ENCODE assay signal across 8 cellular contexts in genomic region chr5:95861858-95862561, GRCh38. TPM values are rescaled to one million over a fixed set of nuclear protein-coding genes. Genes with fewer than 3 reads are reported as not detected.
DNase-seq lines count a peak whose midpoint lies in the region; ATAC-seq, FAIRE-seq and TF ChIP-seq lines count a peak whose summit lies in the region.

No MANE protein-coding gene starts in this region.

- peaks cover 6% of the 10 kb centered on the region for H3F3A ChIP-seq in neural progenitor cell (ENCODE audit: low read depth)

- H3K4me2 ChIP-seq in osteoblast (ENCODE audit: insufficient read depth, low read length), result peak overlapping the region; percentile 71
- H3K4me2 ChIP-seq in neural progenitor cell, result no peak overlapping the region

- no peak overlapping the region for H3K27ac Mint-ChIP-seq in neural progenitor cell

- H3K27ac ChIP-seq in brain microvascular endothelial cell, result peak overlapping the region; percentile 99
- peak overlapping the region; percentile 100 for H3K27ac ChIP-seq in osteoblast (ENCODE audit: low read depth, low read length)
- H3K27ac ChIP-seq in neural progenitor cell, result no peak overlapping the region

- H3K4me3 Mint-ChIP-seq in neural progenitor cell, result no peak overlapping the region

- peaks cover 13% of the 10 kb centered on the region for H3K27me3 Mint-ChIP-seq in neural progenitor cell (ENCODE audit: insufficient read depth, low read depth)

- in situ Hi-C loops in brain microvascular endothelial cell (cut with HindIII; ENCODE audit: low pct_ligation_motif_present, low sequenced_read_pairs), result no loop called here

- TF ChIP-seq POLR2A in H54 (IDR thresholded peaks at IDR 0.05; ENCODE audit: low read depth, low read length), result no peak

- H4K20me1 ChIP-seq in osteoblast (ENCODE audit: insufficient read depth, low read length), result no peaks in the 10 kb centered on the region
- H4K20me1 ChIP-seq in neural progenitor cell (ENCODE audit: low read depth), result no peaks in the 10 kb centered on the region

- peaks cover 68% of the 10 kb centered on the region for H3K4me1 Mint-ChIP-seq in neural progenitor cell

- peak overlapping the region; percentile 8 for H2AFZ ChIP-seq in osteoblast (ENCODE audit: low read length)
- H2AFZ ChIP-seq in neural progenitor cell (replicated peaks), result no peak overlapping the region

- H3K27me3 ChIP-seq in brain microvascular endothelial cell (replicated peaks) (no peaks in the 10 kb centered on the region), osteoblast (ENCODE audit: insufficient read depth, low read length) (no peaks in the 10 kb centered on the region), neural progenitor cell (no peaks in the 10 kb centered on the region)

- H3K36me3 Mint-ChIP-seq in neural progenitor cell, result no peaks in the 10 kb centered on the region

- peaks cover 2% of the 10 kb centered on the region for H3K9me3 Mint-ChIP-seq in neural progenitor cell

- H3K4me1 ChIP-seq in osteoblast (ENCODE audit: insufficient read depth, low read length) (peaks cover 86% of the 10 kb centered on the region), neural progenitor cell (peaks cover 27% of the 10 kb centered on the region)

- DNase-seq in AG20443 (ENCODE audit: low spot score) (peak; percentile 45), NCI-H226 (peak; percentile 76), brain microvascular endothelial cell (peak; percentile 67), osteoblast (ENCODE audit: insufficient read length, low spot score, missing footprints) (peak; percentile 42), H54 (ENCODE audit: insufficient read length, low spot score) (no peak), left lobe of liver (ENCODE audit: low spot score) (no peak), frontal cortex (ENCODE audit: low spot score in 2 of 2) (no peak), neural progenitor cell (ENCODE audit: low spot score) (no peak)

- FAIRE-seq in H54 (lab: Jason Lieb, UNC) (no peak), frontal cortex (lab: Jason Lieb, UNC) (no peak)

- H3K36me3 ChIP-seq in brain microvascular endothelial cell (replicated peaks), result no peaks in the 10 kb centered on the region
- no peaks in the 10 kb centered on the region for H3K36me3 ChIP-seq in osteoblast (ENCODE audit: insufficient read depth, low read length)
- H3K36me3 ChIP-seq in neural progenitor cell, result no peaks in the 10 kb centered on the region

- H3K4me3 ChIP-seq in brain microvascular endothelial cell (ENCODE audit: low read depth, low read length) (no peak overlapping the region), osteoblast (ENCODE audit: insufficient read depth, low read length) (no peak overlapping the region), neural progenitor cell (no peak overlapping the region)

- ATAC-seq in left lobe of liver, result no peak

- H3K79me2 ChIP-seq in osteoblast (ENCODE audit: insufficient read depth, low read length) (no peaks in the 10 kb centered on the region), neural progenitor cell (ENCODE audit: low read depth) (no peaks in the 10 kb centered on the region)

- TF ChIP-seq CTCF in brain microvascular endothelial cell (IDR thresholded peaks at IDR 0.05; ENCODE audit: low read depth, low read length, missing control alignments) (peak; percentile 24), osteoblast (IDR thresholded peaks at IDR 0.05; ENCODE audit: extremely low read depth, low read depth, low read length) (no peak), neural progenitor cell (IDR thresholded peaks at IDR 0.05) (no peak)

- no peaks in the 10 kb centered on the region for H3K9me3 ChIP-seq in osteoblast (ENCODE audit: low read depth, low read length)
- H3K9me3 ChIP-seq in neural progenitor cell (ENCODE audit: low read depth), result no peaks in the 10 kb centered on the region

- H3K9ac ChIP-seq in neural progenitor cell, result no peak overlapping the region

RNA-seq across cellular contexts. Expression of gene GLRX, which starts 39.5 kb away (rescaled TPM):
- total RNA-seq in osteoblast (59.0 and 77.2 TPM in 2 replicates), left lobe of liver (41.3 TPM), frontal cortex (9.8 TPM), neural progenitor cell (ENCODE audit: low replicate concordance) (15.1 and 21.0 TPM in 2 replicates)

Comparison
In these comparisons a context has a peak if more than half of its experiments do, and no peak if none do; other contexts are left out.
1. DNase-seq: peak in AG20443 (single experiment), NCI-H226 (single experiment), brain microvascular endothelial cell (single experiment) and osteoblast (single experiment); none in H54 (single experiment), left lobe of liver (single experiment), frontal cortex (0 of 2) and neural progenitor cell (single experiment).